ENCODE assay signal across 19 cellular contexts in genomic region chr1:78419309-78419708, GRCh38.
A peak's percentile ranks its signal among the peaks of the same experiment; 100 is the strongest.
DNase-seq lines count a peak whose midpoint lies in the region; ATAC-seq and TF ChIP-seq lines count a peak whose summit lies in the region.
"Had no signal": no experiment of that assay in that cellular context is flagged by ENCODE, and none has a peak within 500 bp of the region (broad histone marks: within the 10 kb centered on the region; RNA-seq: fewer than 3 reads in every experiment).

No MANE protein-coding gene starts in this region.

- H4K5ac ChIP-seq in IMR-90 (ENCODE audit: low read depth, low read length), result no peak overlapping the region

- H3K27ac Mint-ChIP-seq in activated CD8-positive, alpha-beta T cell treated with anti-CD3 and anti-CD28 coated beads, Interleukin-2, amount 10 ng/mL, durations not matched to agents 7 days and 5 days, result no peak overlapping the region
- H3K27ac Mint-ChIP-seq: activated naive CD4-positive, alpha-beta T cell treated with anti-CD3 and anti-CD28 coated beads, Interleukin-2, amount 50 U/mL, for 72 hours; endodermal cell; naive B cell had no signal

- H4K20me1 ChIP-seq in IMR-90 (ENCODE audit: insufficient read depth, low read length), result no peaks in the 10 kb centered on the region

- CTCF ChIA-PET in IMR-90 (lab: Yijun Ruan, JAX), result interaction anchor here (0.6 kb wide), 1 partner anchor 408 kb away, joined by 3 read pairs; no protein-coding TSS in a partner anchor
- CTCF ChIA-PET in activated CD8-positive, alpha-beta T cell treated with anti-CD3 and anti-CD28 coated beads, Interleukin-2, amount 10 ng/mL, durations not matched to agents 7 days and 5 days (lab: Charles Lee), result no interaction called here

- TF ChIP-seq CTCF in IMR-90 (conservative IDR thresholded peaks at IDR 0.05; ENCODE audit: low read depth, low read length), result no peak
- TF ChIP-seq CTCF in transverse colon (IDR thresholded peaks at IDR 0.05), result no peak

- no peak overlapping the region for H3K9ac ChIP-seq in IMR-90 (ENCODE audit: low read depth, low read length)

- TF ChIP-seq POLR2A in IMR-90 (IDR thresholded peaks at IDR 0.05; ENCODE audit: low read depth, low read length) (no peak), transverse colon (IDR thresholded peaks at IDR 0.05) (no peak)

- no peak overlapping the region for H2BK120ac ChIP-seq in IMR-90 (ENCODE audit: low read depth, low read length)

- no TSS peak for BruUV-seq in IMR-90 (replicated peaks; lab: Mats Ljungman, UMichigan)

- H3K27ac ChIP-seq in IMR-90 (ENCODE audit: insufficient read depth, low read length) (no peak overlapping the region), transverse colon (no peak overlapping the region)
- H3K27ac ChIP-seq: A549, lower lobe of right lung had no signal

- no peaks in the 10 kb centered on the region for H3K9me3 ChIP-seq in IMR-90 (ENCODE audit: control insufficient read depth, insufficient read depth, low read length)
- no peaks in the 10 kb centered on the region for H3K9me3 ChIP-seq in transverse colon
- H3K9me3 ChIP-seq: A549, Caco-2, lower lobe of right lung had no signal

- no peak overlapping the region for H2AFZ ChIP-seq in IMR-90 (replicated peaks; ENCODE audit: low read length, poor library complexity)

- H3K4me1 ChIP-seq in IMR-90 (ENCODE audit: control insufficient read depth, insufficient read depth, low read length), result no peaks in the 10 kb centered on the region
- H3K4me1 ChIP-seq in transverse colon, result no peaks in the 10 kb centered on the region
- H3K4me1 ChIP-seq: A549, Caco-2, lower lobe of right lung had no signal

- no peaks in the 10 kb centered on the region for H3K27me3 Mint-ChIP-seq in activated CD8-positive, alpha-beta T cell treated with anti-CD3 and anti-CD28 coated beads, Interleukin-2, amount 10 ng/mL, durations not matched to agents 7 days and 5 days (ENCODE audit: low read depth)

- DNase-seq in AG08395 (ENCODE audit: low spot score) (peak; percentile 76), IMR-90 (peak; percentile 5), amniotic stem cell (lab: John Stamatoyannopoulos, UW) (peak; percentile 60), foreskin melanocyte (peak; percentile 52), transverse colon (no peak)
- no peak for DNase-seq in activated CD8-positive, alpha-beta T cell treated with anti-CD3 and anti-CD28 coated beads, Interleukin-2, amount 10 ng/mL, durations not matched to agents 7 days and 5 days
- no peak for DNase-seq in activated CD4-positive, CD25-positive, alpha-beta regulatory T cell (lab: John Stamatoyannopoulos, UW)
- DNase-seq: activated T-cell treated with anti-CD3 and anti-CD28 coated beads, Interleukin-2, amount 50 U/mL, for 1 hour; Caco-2; central memory CD4-positive, alpha-beta T cell; endodermal cell; H9; lower lobe of right lung; naive B cell; NCI-H187 had no signal

- peaks cover 4% of the 10 kb centered on the region for H3K9me1 ChIP-seq in IMR-90 (ENCODE audit: insufficient read depth, low read length)

- intact Hi-C loops in IMR-90 (cut with micrococcal nuclease) (no loop called here), transverse colon (cut with DNase I; ENCODE audit: low total_unique reads) (no loop called here)

- H3K14ac ChIP-seq in IMR-90 (replicated peaks; ENCODE audit: low read depth, low read length), result 0 out of 2 replicates have a peak overlapping the region, but pooled peaks have one; percentile 1

- no peak overlapping the region for H3K4me3 ChIP-seq in IMR-90 (ENCODE audit: insufficient read depth, low read depth, low read length)
- H3K4me3 ChIP-seq in transverse colon, result no peak overlapping the region
- H3K4me3 ChIP-seq: A549, lower lobe of right lung, smooth muscle cell had no signal

- no peak overlapping the region for H3K4ac ChIP-seq in IMR-90 (ENCODE audit: low read depth, low read length)

- ATAC-seq in IMR-90 (ENCODE audit: low read depth) (no peak), GM18868 (IDR thresholded peaks at IDR 0.05; ENCODE audit: unreplicated experiment) (no peak)
- ATAC-seq in activated CD8-positive, alpha-beta T cell treated with anti-CD3 and anti-CD28 coated beads, Interleukin-2, amount 10 ng/mL, durations not matched to agents 7 days and 5 days, result no peak
- ATAC-seq: A549; activated naive CD4-positive, alpha-beta T cell treated with anti-CD3 and anti-CD28 coated beads, Interleukin-2, amount 50 U/mL, for 72 hours; lower lobe of right lung had no signal

- H3K18ac ChIP-seq in IMR-90 (ENCODE audit: low read depth, low read length), result no peak overlapping the region

- H3K4me1 Mint-ChIP-seq in activated CD8-positive, alpha-beta T cell treated with anti-CD3 and anti-CD28 coated beads, Interleukin-2, amount 10 ng/mL, durations not matched to agents 7 days and 5 days (ENCODE audit: low read depth), result no peaks in the 10 kb centered on the region
- H3K4me1 Mint-ChIP-seq: endodermal cell, naive B cell had no signal

- no peak overlapping the region for H3K4me3 Mint-ChIP-seq in activated CD8-positive, alpha-beta T cell treated with anti-CD3 and anti-CD28 coated beads, Interleukin-2, amount 10 ng/mL, durations not matched to agents 7 days and 5 days
- H3K4me3 Mint-ChIP-seq: endodermal cell, H9, naive B cell had no signal

- no peaks in the 10 kb centered on the region for H3K36me3 Mint-ChIP-seq in activated CD8-positive, alpha-beta T cell treated with anti-CD3 and anti-CD28 coated beads, Interleukin-2, amount 10 ng/mL, durations not matched to agents 7 days and 5 days (ENCODE audit: low read depth)
- H3K36me3 Mint-ChIP-seq: activated naive CD4-positive, alpha-beta T cell treated with anti-CD3 and anti-CD28 coated beads, Interleukin-2, amount 50 U/mL, for 72 hours; naive B cell had no signal

- no peak overlapping the region for H2AK9ac ChIP-seq in IMR-90 (replicated peaks; ENCODE audit: low read depth, low read length, poor library complexity)

- no peak overlapping the region for H2BK5ac ChIP-seq in IMR-90 (ENCODE audit: low read depth, low read length, poor library complexity, severe bottlenecking)

- no peak overlapping the region for H2BK20ac ChIP-seq in IMR-90 (ENCODE audit: low read depth, low read length)

- no peak overlapping the region for H3K23ac ChIP-seq in IMR-90 (ENCODE audit: low read depth, low read length)

- no peak overlapping the region for H3K56ac ChIP-seq in IMR-90 (ENCODE audit: extremely low read depth, insufficient read depth, low read length)

- no peak overlapping the region for H4K8ac ChIP-seq in IMR-90 (ENCODE audit: low read depth in 2 of 2, low read length in 2 of 2)

- WGBS in IMR-90 (ENCODE audit: extremely low coverage in 2 of 2, insufficient read length in 1 of 2), 2 experiments, result no CpG with 5 or more reads among the region's 3 CpGs
- 56 to 81% methylated on average over 3 of the region's 3 CpGs for WGBS in transverse colon (ENCODE audit: low coverage in 1 of 2), 2 donors

- no peaks in the 10 kb centered on the region for H3K9me3 Mint-ChIP-seq in activated CD8-positive, alpha-beta T cell treated with anti-CD3 and anti-CD28 coated beads, Interleukin-2, amount 10 ng/mL, durations not matched to agents 7 days and 5 days (ENCODE audit: insufficient read depth)
- H3K9me3 Mint-ChIP-seq: activated naive CD4-positive, alpha-beta T cell treated with anti-CD3 and anti-CD28 coated beads, Interleukin-2, amount 50 U/mL, for 72 hours; endodermal cell; H9 had no signal

- no peak overlapping the region for H3K4me2 ChIP-seq in IMR-90 (ENCODE audit: low read depth, low read length)
- H3K4me2 ChIP-seq: A549, smooth muscle cell had no signal

- H2AK5ac ChIP-seq in IMR-90 (ENCODE audit: low read depth, low read length), result no peak overlapping the region

- H2BK15ac ChIP-seq in IMR-90 (ENCODE audit: low read depth, low read length), result no peak overlapping the region

- dilution Hi-C loops in IMR-90 (cut with HindIII; ENCODE audit: low sequenced_read_pairs, unreplicated experiment), result no loop called here

- POLR2A ChIA-PET in IMR-90 (lab: Charles Lee; ENCODE audit: unreplicated experiment), result no interaction called here
- POLR2A ChIA-PET in activated CD8-positive, alpha-beta T cell treated with anti-CD3 and anti-CD28 coated beads, Interleukin-2, amount 10 ng/mL, durations not matched to agents 7 days and 5 days (lab: Charles Lee), result no interaction called here

- H3K27me3 ChIP-seq in IMR-90 (ENCODE audit: control insufficient read depth, insufficient read depth, low read length), result peaks cover 6% of the 10 kb centered on the region
- no peaks in the 10 kb centered on the region for H3K27me3 ChIP-seq in transverse colon

- in situ Hi-C loops in IMR-90 (cut with MboI; ENCODE audit: low sequenced_read_pairs) (no loop called here), transverse colon (cut with MboI; ENCODE audit: low pct_ligation_motif_present in 1 of 4, low pct_unique_long_range_greater_than_20kb in 1 of 4, low sequenced_read_pairs in 3 of 4) (no loop called here)

- H4K91ac ChIP-seq in IMR-90 (ENCODE audit: insufficient read depth, low read depth, low read length), result no peak overlapping the region

- H3K79me1 ChIP-seq in IMR-90 (ENCODE audit: low read depth in 1 of 2, low read length in 2 of 2), result no peaks in the 10 kb centered on the region

- no peak for TF ChIP-seq EP300 in transverse colon (IDR thresholded peaks at IDR 0.05; ENCODE audit: low read depth)

- no peaks in the 10 kb centered on the region for H3K36me3 ChIP-seq in IMR-90 (ENCODE audit: control insufficient read depth, insufficient read depth, low read length)
- H3K36me3 ChIP-seq in transverse colon, result no peaks in the 10 kb centered on the region
- H3K36me3 ChIP-seq: lower lobe of right lung had no signal

- TF ChIP-seq RAD21 in IMR-90 (IDR thresholded peaks at IDR 0.05; ENCODE audit: low read length), result no peak

TF ChIP-seq in IMR-90, 13 proteins besides CTCF, POLR2A, EP300 and RAD21 (continues in another document):
- no peak for TF ChIP-seq CEBPB (IDR thresholded peaks at IDR 0.05; ENCODE audit: low read depth, low read length)
- no peak for TF ChIP-seq FOS (IDR thresholded peaks at IDR 0.05; ENCODE audit: low read depth, low read length)
- no peak for TF ChIP-seq SMC3 (IDR thresholded peaks at IDR 0.05; ENCODE audit: low read depth, low read length)
- no peak for TF ChIP-seq BHLHE40 (IDR thresholded peaks at IDR 0.05; ENCODE audit: low read depth, low read length)
- TF ChIP-seq USF2 (IDR thresholded peaks at IDR 0.05; ENCODE audit: low read depth, low read length), result no peak
- TF ChIP-seq CHD1 (IDR thresholded peaks at IDR 0.05; ENCODE audit: low read depth, low read length), result no peak
- TF ChIP-seq MAZ (IDR thresholded peaks at IDR 0.05; ENCODE audit: borderline replicate concordance, low read depth, low read length), result no peak
- TF ChIP-seq MAFK (IDR thresholded peaks at IDR 0.05; ENCODE audit: low read depth, low read length), result no peak
- TF ChIP-seq RCOR1 (IDR thresholded peaks at IDR 0.05; ENCODE audit: insufficient replicate concordance, low read length), result no peak
- no peak for TF ChIP-seq MXI1 (IDR thresholded peaks at IDR 0.05; ENCODE audit: borderline replicate concordance, low read depth, low read length)

Comparison
In these comparisons a context has a peak if more than half of its experiments do, and no peak if none do; other contexts are left out.
1. DNase-seq: peak in AG08395 (single experiment), IMR-90 (single experiment), amniotic stem cell (single experiment) and foreskin melanocyte (single experiment); none in transverse colon (single experiment), activated CD8-positive, alpha-beta T cell treated with anti-CD3 and anti-CD28 coated beads, Interleukin-2, amount 10 ng/mL, durations not matched to agents 7 days and 5 days (single experiment) and activated CD4-positive, CD25-positive, alpha-beta regulatory T cell (0 of 4).